Comparison of ENCODE assay signal across 8 cellular contexts in genomic region chr6:21596379-21597242, GRCh38. TPM values are rescaled to one million over a fixed set of nuclear protein-coding genes. Genes with fewer than 3 reads are reported as not detected.
A peak's percentile ranks its signal among the peaks of the same experiment; 100 is the strongest.
DNase-seq lines count a peak whose midpoint lies in the region; ATAC-seq and TF ChIP-seq lines count a peak whose summit lies in the region.

No MANE protein-coding gene starts in this region.

- H3K36me3 Mint-ChIP-seq in Caco-2 (ENCODE audit: insufficient read depth, unreplicated experiment) = peaks cover 54% of the 10 kb centered on the region

- ATAC-seq in gastroesophageal sphincter = peak; percentile 19
- no peak for ATAC-seq in GM21367 (IDR thresholded peaks at IDR 0.05; ENCODE audit: unreplicated experiment)

- H2AFZ ChIP-seq in neural cell (ENCODE audit: low read depth, low read length) = no peak overlapping the region

- H3K9me3 ChIP-seq in Caco-2 (no peaks in the 10 kb centered on the region), gastroesophageal sphincter (no peaks in the 10 kb centered on the region), neural cell (ENCODE audit: low read length) (no peaks in the 10 kb centered on the region)

- POLR2A ChIA-PET in Caco-2 (lab: Charles Lee) = interaction anchor here (0.7 to 1.1 kb wide), 3 partner anchors 9 to 838 kb away, joined by 5 to 11 read pairs (median 6); no protein-coding TSS in a partner anchor

- intact Hi-C loops in Caco-2 (cut with micrococcal nuclease; ENCODE audit: unreplicated experiment) = loop anchor here (5.0 to 10.0 kb wide), 4 partner anchors 231 to 1851 kb away; no protein-coding TSS in a partner anchor

- WGBS in gastroesophageal sphincter (ENCODE audit: low coverage in 1 of 2), 2 donors = 0 to 1% methylated on average over 17 to 28 of the region's 37 CpGs

- no peak for TF ChIP-seq POLR2A in gastroesophageal sphincter (IDR thresholded peaks at IDR 0.05)

- H3K27me3 ChIP-seq in Caco-2 (replicated peaks; ENCODE audit: control insufficient read depth, insufficient read depth, low read length) (no peaks in the 10 kb centered on the region), gastroesophageal sphincter (no peaks in the 10 kb centered on the region), neural cell (ENCODE audit: insufficient read depth, low read depth, low read length) (no peaks in the 10 kb centered on the region)

- H3K4me2 ChIP-seq in neural cell (ENCODE audit: low read length) = no peak overlapping the region

- peak; percentile 76 for TF ChIP-seq RAD21 in neural cell (conservative IDR thresholded peaks at IDR 0.05)

- H3K4me3 ChIP-seq in Caco-2 (ENCODE audit: low read depth, low read length) (peak overlapping the region; percentile 99), gastroesophageal sphincter (peak overlapping the region; percentile 48 to 88), neural cell (ENCODE audit: low read length) (peak overlapping the region; percentile 87)

- peaks cover 6% of the 10 kb centered on the region for H3K4me1 Mint-ChIP-seq in Caco-2 (ENCODE audit: low read depth, unreplicated experiment)

- peak overlapping the region; percentile 93 for H3K27ac Mint-ChIP-seq in Caco-2 (ENCODE audit: unreplicated experiment)

- no peak overlapping the region for H3K4me3 Mint-ChIP-seq in Caco-2 (ENCODE audit: unreplicated experiment)

- no peaks in the 10 kb centered on the region for H3K27me3 Mint-ChIP-seq in Caco-2 (ENCODE audit: insufficient read depth, unreplicated experiment)

- no peaks in the 10 kb centered on the region for H3K9me3 Mint-ChIP-seq in Caco-2 (ENCODE audit: unreplicated experiment)

- peak overlapping the region; percentile 97 for H3K9ac ChIP-seq in neural cell (ENCODE audit: low read length)

- DNase-seq in Caco-2 (peak; percentile 57 to 58), H4 (ENCODE audit: low spot score) (peak; percentile 56), NCI-H460 (ENCODE audit: extremely low read depth, low read depth) (peak; percentile 40), T1000 (lab: John Stamatoyannopoulos, UW) (no peak)
- DNase-seq in activated gamma-delta T cell treated with anti-CD3 and anti-CD28 coated beads, Interleukin-2, amount 50 U/mL, for 16 hours (ENCODE audit: low read depth) = peak; percentile 7

- BruUV-seq in Caco-2 (replicated peaks; lab: Mats Ljungman, UMichigan) = no TSS peak

- TF ChIP-seq EP300 in gastroesophageal sphincter (IDR thresholded peaks at IDR 0.05) (no peak), neural cell (conservative IDR thresholded peaks at IDR 0.05; ENCODE audit: poor library complexity, severe bottlenecking) (no peak)

- H3F3A ChIP-seq in neural cell (ENCODE audit: insufficient read depth, low read length, poor library complexity, severe bottlenecking) = peaks cover 10% of the 10 kb centered on the region

- CTCF ChIA-PET in Caco-2 (lab: Charles Lee) = interaction anchor here (0.6 kb wide), 2 partner anchors 10 to 439 kb away, joined by 3 read pairs; no protein-coding TSS in a partner anchor

- H3K9me2 ChIP-seq in neural cell (ENCODE audit: insufficient read depth, low read length) = no peaks in the 10 kb centered on the region

- H4K20me1 ChIP-seq in neural cell (ENCODE audit: insufficient read depth) = peaks cover 54% of the 10 kb centered on the region

- H3K27ac ChIP-seq in gastroesophageal sphincter (peak overlapping the region; percentile 66 to 97 (median 94)), neural cell (ENCODE audit: low read length) (peak overlapping the region; percentile 97)

- peaks cover 20% of the 10 kb centered on the region for H3K4me1 ChIP-seq in Caco-2
- H3K4me1 ChIP-seq in gastroesophageal sphincter = peaks cover 0 to 38% (median 2%) of the 10 kb centered on the region in 3 donors

- H3K36me3 ChIP-seq in Caco-2 (ENCODE audit: control insufficient read depth, insufficient read depth, low read length) = peaks cover 2% of the 10 kb centered on the region; the same call in 1 of the 2 replicates
- H3K36me3 ChIP-seq in gastroesophageal sphincter = no peaks in the 10 kb centered on the region
- H3K36me3 ChIP-seq in neural cell (ENCODE audit: insufficient read depth, low read length) = peaks cover 31% of the 10 kb centered on the region

- TF ChIP-seq CTCF in Caco-2 (IDR thresholded peaks at IDR 0.05; ENCODE audit: insufficient read depth in 1 of 2, low read depth in 1 of 2, low read length in 1 of 2, severe bottlenecking in 1 of 2, unreplicated experiment in 1 of 2) = peak; percentile 29 to 45
- peak; percentile 53 to 67 (median 65) for TF ChIP-seq CTCF in gastroesophageal sphincter (IDR thresholded peaks at IDR 0.05)
- TF ChIP-seq CTCF in neural cell (IDR thresholded peaks at IDR 0.05; ENCODE audit: poor library complexity, severe bottlenecking) = peak; percentile 69

- peaks cover 87% of the 10 kb centered on the region for H3K79me2 ChIP-seq in neural cell (replicated peaks; ENCODE audit: insufficient read depth, low read length)

TF ChIP-seq in neural cell, 6 proteins besides CTCF, POLR2A, EP300 and RAD21:
- no peak for TF ChIP-seq REST (IDR thresholded peaks at IDR 0.05; ENCODE audit: borderline replicate concordance)
- no peak for TF ChIP-seq EZH2 (IDR thresholded peaks at IDR 0.05; ENCODE audit: borderline replicate concordance, insufficient read depth, low read length, poor library complexity, severe bottlenecking)
- TF ChIP-seq TAF1 (IDR thresholded peaks at IDR 0.05; ENCODE audit: low read depth) = peak; percentile 35
- TF ChIP-seq MXI1 (conservative IDR thresholded peaks at IDR 0.05; ENCODE audit: poor library complexity, severe bottlenecking) = peak; percentile 35
- peak; percentile 74 for TF ChIP-seq SMC3 (conservative IDR thresholded peaks at IDR 0.05; ENCODE audit: poor library complexity)
- peak; percentile 26 for TF ChIP-seq POLR2AphosphoS5 (IDR thresholded peaks at IDR 0.05)

RNA-seq across cellular contexts. Expression of gene SOX4, which starts 3.1 kb away (rescaled TPM):
- total RNA-seq in Caco-2 (2022) (76.8 and 77.3 TPM in 2 replicates), gastroesophageal sphincter (1 to 10 TPM; 3.3 to 4.6 (median 4.1) TPM)
- 29.5 and 30.4 TPM in 2 replicates for total RNA-seq in H4 (2014; rRNA removed; shearing (Covaris generic))
- 59.3 and 61.4 TPM in 2 replicates for total RNA-seq in NCI-H460 (2014; rRNA removed; shearing (Covaris generic))
- 5.4 and 6.2 TPM in 2 replicates for polyA plus RNA-seq in NCI-H460 (2014; cell fraction: nucleus; rRNA removed)
- 371 and 394 TPM in 2 replicates for polyA plus RNA-seq in neural cell
- polyA minus RNA-seq in neural cell = 742 and 770 TPM in 2 replicates
